Comparison of ENCODE assay signal across 8 cellular contexts in genomic region chr2:201130524-201131186, GRCh38. TPM values are rescaled to one million over a fixed set of nuclear protein-coding genes. Genes with fewer than 3 reads are reported as not detected.
DNase-seq lines count a peak whose midpoint lies in the region; ATAC-seq and TF ChIP-seq lines count a peak whose summit lies in the region.

No MANE protein-coding gene starts in this region.

- POLR2A ChIA-PET in CD8-positive, alpha-beta T cell (lab: Charles Lee) = interaction anchor here (0.6 to 5.6 kb wide), 5 partner anchors 13 to 102 kb away, joined by 3 to 118 read pairs (median 7); partner anchors contain the start of gene CFLAR

- H3K27me3 Mint-ChIP-seq in CD8-positive, alpha-beta T cell (ENCODE audit: low read depth) = no peaks in the 10 kb centered on the region

- peak overlapping the region; percentile 9 for H3K4me3 ChIP-seq in CD8-positive, alpha-beta T cell (ENCODE audit: low read depth, low read length)
- H3K4me3 ChIP-seq in HUES48 (ENCODE audit: low read depth, low read length) (no peak overlapping the region), tibial artery (no peak overlapping the region)

- ATAC-seq in CD8-positive, alpha-beta T cell = peak; percentile 65
- peak in 1 of 2 donors; percentile 71 for ATAC-seq in left cardiac atrium

- H3K9me3 Mint-ChIP-seq in CD8-positive, alpha-beta T cell = no peaks in the 10 kb centered on the region

- no peak for TF ChIP-seq CTCF in CD8-positive, alpha-beta T cell (IDR thresholded peaks at IDR 0.05)
- TF ChIP-seq CTCF in tibial artery (IDR thresholded peaks at IDR 0.05) = no peak

- peak overlapping the region; percentile 98 for H3K27ac Mint-ChIP-seq in CD8-positive, alpha-beta T cell

- intact Hi-C loops in CD8-positive, alpha-beta T cell (cut with DNase I, micrococcal nuclease) = no loop called here
- intact Hi-C loops in left cardiac atrium (cut with DNase I) = no loop called here
- intact Hi-C loops in tibial artery (cut with DNase I; ENCODE audit: low total_unique reads) = no loop called here

- H3K36me3 ChIP-seq in CD8-positive, alpha-beta T cell (ENCODE audit: insufficient read depth, low read length) = peaks cover 15% of the 10 kb centered on the region
- H3K36me3 ChIP-seq in HUES48 (ENCODE audit: control insufficient read depth, insufficient read depth, low read length) = 0 out of 2 replicates have a peak, but pooled peaks cover 3% of the 10 kb centered on the region
- H3K36me3 ChIP-seq in tibial artery = peaks cover 13 to 33% (median 26%) of the 10 kb centered on the region in 3 donors

- peak overlapping the region; percentile 41 for H3K27ac ChIP-seq in CD8-positive, alpha-beta T cell (ENCODE audit: low read depth, low read length)
- H3K27ac ChIP-seq in HUES48 (ENCODE audit: low read depth, low read length) (peak overlapping the region; percentile 26), substantia nigra (ENCODE audit: low read depth, low read length, poor library complexity, severe bottlenecking) (peak overlapping the region; percentile 62), tibial artery (no peak overlapping the region)

- peak overlapping the region; percentile 63 for H3K4me3 Mint-ChIP-seq in CD8-positive, alpha-beta T cell

- H3K9ac ChIP-seq in HUES48 (ENCODE audit: low read depth, low read length) = no peak overlapping the region

- peaks cover 46% of the 10 kb centered on the region for H3K36me3 Mint-ChIP-seq in CD8-positive, alpha-beta T cell

- peaks cover 78% of the 10 kb centered on the region for H3K4me1 Mint-ChIP-seq in CD8-positive, alpha-beta T cell (ENCODE audit: low read depth)

- CTCF ChIA-PET in CD8-positive, alpha-beta T cell (lab: Charles Lee) = interaction anchor here (0.6 to 2.5 kb wide), 5 partner anchors 32 to 263 kb away, joined by 3 to 9 read pairs (median 3); partner anchors contain the start of genes CASP10, NIF3L1 and PPIL3

- H3K27me3 ChIP-seq in CD8-positive, alpha-beta T cell (ENCODE audit: insufficient read depth, low read length) = no peaks in the 10 kb centered on the region
- H3K27me3 ChIP-seq in HUES48 (ENCODE audit: control insufficient read depth, insufficient read depth, low read length) = no peaks in the 10 kb centered on the region
- H3K27me3 ChIP-seq in tibial artery = no peaks in the 10 kb centered on the region

- no peaks in the 10 kb centered on the region for H3K9me3 ChIP-seq in CD8-positive, alpha-beta T cell (ENCODE audit: low read length)
- H3K9me3 ChIP-seq in HUES48 (ENCODE audit: control insufficient read depth, insufficient read depth, low read length) (no peaks in the 10 kb centered on the region), tibial artery (no peaks in the 10 kb centered on the region)

- peak in 3 of 7 experiments; percentile 40 to 60 (median 43) for DNase-seq in CD8-positive, alpha-beta T cell
- DNase-seq in activated effector memory CD4-positive, alpha-beta T cell treated with Interleukin-2 at 50 U/mL for 16 hours = peak; percentile 28
- peak; percentile 51 for DNase-seq in left cardiac atrium
- DNase-seq in substantia nigra (lab: John Stamatoyannopoulos, UW) = peak in 1 of 49 donors; percentile 21
- no peak for DNase-seq in D341Med (ENCODE audit: low spot score)
- no peak for DNase-seq in NCI-H2029 (lab: John Stamatoyannopoulos, UW)
- no peak for DNase-seq in tibial artery

- peaks cover 66% of the 10 kb centered on the region for H3K4me1 ChIP-seq in CD8-positive, alpha-beta T cell (ENCODE audit: insufficient read depth, low read length)
- peaks cover 28% of the 10 kb centered on the region for H3K4me1 ChIP-seq in HUES48 (ENCODE audit: control insufficient read depth, insufficient read depth, low read length)
- H3K4me1 ChIP-seq in tibial artery = peaks cover 0 to 86% (median 51%) of the 10 kb centered on the region in 4 donors

RNA-seq across cellular contexts. Expression of gene CFLAR, which starts 14.7 kb away (rescaled TPM):
- total RNA-seq in CD8-positive, alpha-beta T cell = 100 to 1,000 TPM; 153 to 156 TPM
- 100 to 1,000 TPM; 195 to 255 TPM for total RNA-seq in left cardiac atrium

RNA-seq across cellular contexts. Expression of gene CASP10, which starts 52.3 kb away (rescaled TPM):
- 10 to 100 TPM in 1 of 2 experiments, 1 to 10 TPM in 1; 9.8 to 10.4 TPM for total RNA-seq in CD8-positive, alpha-beta T cell
- total RNA-seq in left cardiac atrium = 1 to 10 TPM; 7.1 to 9.9 TPM

RNA-seq across cellular contexts. Expression of gene NDUFB3, which starts 58.9 kb away (rescaled TPM):
- total RNA-seq in CD8-positive, alpha-beta T cell = 10 to 100 TPM; 11.6 to 13.1 TPM
- total RNA-seq in left cardiac atrium = 100 to 1,000 TPM; 325 to 342 TPM

RNA-seq across cellular contexts. Expression of gene HYCC2, which starts 59.2 kb away (rescaled TPM):
- 10 to 100 TPM; 35.7 to 36.8 TPM for total RNA-seq in CD8-positive, alpha-beta T cell
- 10 to 100 TPM; 15.2 to 17.9 TPM for total RNA-seq in left cardiac atrium

Comparison
In these comparisons a context has a peak if more than half of its experiments do, and no peak if none do; other contexts are left out.
1. DNase-seq: peak in activated effector memory CD4-positive, alpha-beta T cell treated with Interleukin-2 at 50 U/mL for 16 hours (single experiment) and left cardiac atrium (single experiment); none in D341Med (single experiment), NCI-H2029 (single experiment) and tibial artery (0 of 2).
2. H3K27ac ChIP-seq: peak in CD8-positive, alpha-beta T cell (single experiment), HUES48 (single experiment) and substantia nigra (single experiment); none in tibial artery (0 of 2).
3. RNA of gene NDUFB3, which starts 58.9 kb away (total RNA-seq): 325 to 342 TPM in left cardiac atrium; 11.6 to 13.1 TPM in CD8-positive, alpha-beta T cell; every median in the first group is over 10 times any median in the second.